16 cellular contexts compared by ENCODE assay signal in the genomic region with DNA sequence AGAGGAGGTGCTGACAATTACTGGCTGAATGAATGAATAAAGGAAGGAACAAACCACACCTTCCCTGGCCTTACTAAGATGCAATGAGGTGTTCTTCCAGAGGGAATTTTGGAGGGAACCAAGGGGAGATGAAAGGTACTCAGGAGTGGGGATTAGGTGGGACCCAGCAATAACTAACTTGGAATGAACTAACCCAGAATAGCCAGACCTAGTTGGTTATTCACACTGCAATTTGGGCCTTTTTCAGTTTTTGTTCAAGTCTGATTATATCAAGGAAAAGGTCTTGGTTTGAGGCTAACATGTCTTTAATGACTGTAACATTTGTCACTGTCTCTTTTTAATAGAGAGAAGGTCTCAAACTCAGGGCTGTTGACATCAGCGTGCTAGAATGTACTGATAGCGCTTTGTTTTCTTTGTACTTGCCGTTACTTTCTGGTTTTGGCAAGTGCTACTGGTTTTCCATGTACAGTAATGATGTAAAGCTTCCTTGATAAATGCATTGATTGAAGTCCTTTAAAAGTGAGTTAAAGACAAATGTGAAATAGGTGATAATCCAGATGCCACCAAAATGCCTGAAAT. TPM values are rescaled to one million over a fixed set of nuclear protein-coding genes. Genes with fewer than 3 reads are reported as not detected.
DNase-seq lines count a peak whose midpoint lies in the region; ATAC-seq and TF ChIP-seq lines count a peak whose summit lies in the region.
"Had no signal": no experiment of that assay in that cellular context is flagged by ENCODE, and none has a peak within 500 bp of the region (broad histone marks: within the 10 kb centered on the region; RNA-seq: fewer than 3 reads in every experiment).

No MANE protein-coding gene starts in this region.

- no TSS peak for BruUV-seq in Panc1 (replicated peaks; lab: Mats Ljungman, UMichigan)

- intact Hi-C loops in CD8-positive, alpha-beta T cell (cut with DNase I, micrococcal nuclease): loop anchor here (5.0 to 10.0 kb wide), 4 partner anchors 55 to 503 kb away; a partner anchor contains a TSS
- intact Hi-C loops in Panc1 (cut with micrococcal nuclease; ENCODE audit: unreplicated experiment): no loop called here

- ATAC-seq in CD8-positive, alpha-beta T cell: no peak
- ATAC-seq in Panc1 (no peak), HG02852 (IDR thresholded peaks at IDR 0.05; ENCODE audit: unreplicated experiment) (no peak)
- ATAC-seq: mucosa of descending colon; stimulated activated memory B cell treated with anti-CD40 and anti-IgM and Interleukin-4, amounts not matched to agents 10 μg/mL and 1 μg/mL and 100 μg/mL, for 72 hours had no signal

- H3K27me3 ChIP-seq in CD8-positive, alpha-beta T cell (ENCODE audit: insufficient read depth, low read length): peaks cover 3% of the 10 kb centered on the region
- H3K27me3 ChIP-seq in Panc1 (ENCODE audit: control insufficient read depth, insufficient read depth, low read length) (no peaks in the 10 kb centered on the region), skeletal muscle tissue (ENCODE audit: control insufficient read depth in 3 of 3, insufficient read depth in 3 of 3, low read length in 3 of 3) (peaks cover 0 to 12% (median 11%) of the 10 kb centered on the region in 3 donors)
- H3K27me3 ChIP-seq: SJSA1 had no signal

- in situ Hi-C loops in Panc1 (cut with HindIII; ENCODE audit: low pct_unique_long_range_greater_than_20kb, low sequenced_read_pairs): no loop called here

- H3K9me3 ChIP-seq in CD8-positive, alpha-beta T cell (ENCODE audit: low read length): no peaks in the 10 kb centered on the region
- H3K9me3 ChIP-seq in Panc1 (ENCODE audit: control insufficient read depth, insufficient read depth, low read depth, low read length) (no peaks in the 10 kb centered on the region), skeletal muscle tissue (ENCODE audit: control insufficient read depth in 3 of 3, low read length in 3 of 3) (no peaks in the 10 kb centered on the region)
- H3K9me3 ChIP-seq: mucosa of descending colon had no signal

- peaks cover 17% of the 10 kb centered on the region for H3K4me1 Mint-ChIP-seq in CD8-positive, alpha-beta T cell (ENCODE audit: low read depth)
- peaks cover 58% of the 10 kb centered on the region for H3K4me1 Mint-ChIP-seq in endothelial cell (ENCODE audit: unreplicated experiment)
- peaks cover 8% of the 10 kb centered on the region for H3K4me1 Mint-ChIP-seq in activated naive CD8-positive, alpha-beta T cell treated with anti-CD3 and anti-CD28 coated beads for 36 hours

- H3K27ac Mint-ChIP-seq in CD8-positive, alpha-beta T cell: peak overlapping the region; percentile 55
- peak overlapping the region; percentile 86 for H3K27ac Mint-ChIP-seq in endothelial cell (ENCODE audit: unreplicated experiment)
- no peak overlapping the region for H3K27ac Mint-ChIP-seq in activated naive CD8-positive, alpha-beta T cell treated with anti-CD3 and anti-CD28 coated beads for 36 hours
- H3K27ac Mint-ChIP-seq: activated naive CD8-positive, alpha-beta T cell; stimulated activated memory B cell treated with anti-CD40 and anti-IgM and Interleukin-4, amounts not matched to agents 10 μg/mL and 1 μg/mL and 100 μg/mL, for 72 hours had no signal

- H3K27me3 Mint-ChIP-seq in CD8-positive, alpha-beta T cell (ENCODE audit: low read depth): peaks cover 9% of the 10 kb centered on the region
- H3K27me3 Mint-ChIP-seq in endothelial cell (ENCODE audit: unreplicated experiment): peaks cover 24% of the 10 kb centered on the region
- peaks cover 26% of the 10 kb centered on the region for H3K27me3 Mint-ChIP-seq in activated naive CD8-positive, alpha-beta T cell treated with anti-CD3 and anti-CD28 coated beads for 36 hours

- CTCF ChIA-PET in CD8-positive, alpha-beta T cell (lab: Charles Lee): interaction anchor here (0.6 kb wide), 1 partner anchor 221 kb away, joined by 3 read pairs; no protein-coding TSS in a partner anchor
- CTCF ChIA-PET in Panc1 (lab: Charles Lee): no interaction called here

- no peak for TF ChIP-seq CTCF in CD8-positive, alpha-beta T cell (IDR thresholded peaks at IDR 0.05)
- TF ChIP-seq CTCF in Panc1 (IDR thresholded peaks at IDR 0.05) (no peak), endothelial cell (IDR thresholded peaks at IDR 0.05; ENCODE audit: unreplicated experiment) (no peak)

- H3K36me3 ChIP-seq in CD8-positive, alpha-beta T cell (ENCODE audit: insufficient read depth, low read length): no peaks in the 10 kb centered on the region
- H3K36me3 ChIP-seq in Panc1 (ENCODE audit: control insufficient read depth, insufficient read depth, low read length) (no peaks in the 10 kb centered on the region), skeletal muscle tissue (ENCODE audit: control insufficient read depth in 3 of 3, insufficient read depth in 3 of 3, low read length in 3 of 3) (peaks cover 0 to 2% (median 0%) of the 10 kb centered on the region in 3 donors)

- no peak overlapping the region for H3K4me3 Mint-ChIP-seq in CD8-positive, alpha-beta T cell
- peak overlapping the region; percentile 42 for H3K4me3 Mint-ChIP-seq in endothelial cell (ENCODE audit: unreplicated experiment)
- H3K4me3 Mint-ChIP-seq in activated naive CD8-positive, alpha-beta T cell treated with anti-CD3 and anti-CD28 coated beads for 36 hours: no peak overlapping the region
- H3K4me3 Mint-ChIP-seq: stimulated activated memory B cell treated with anti-CD40 and anti-IgM and Interleukin-4, amounts not matched to agents 10 μg/mL and 1 μg/mL and 100 μg/mL, for 72 hours had no signal

- no peak for DNase-seq in CD8-positive, alpha-beta T cell
- no peak for DNase-seq in Panc1 (ENCODE audit: low read depth, low spot score)
- no peak for DNase-seq in endothelial cell (ENCODE audit: low spot score)
- DNase-seq in activated naive CD8-positive, alpha-beta T cell treated with anti-CD3 and anti-CD28 coated beads for 36 hours: no peak
- no peak for DNase-seq in NK-92 (lab: John Stamatoyannopoulos, UW; ENCODE audit: unreplicated experiment)
- no peak for DNase-seq in stimulated activated CD4-positive, alpha-beta T cell treated with anti-CD3 and anti-CD28 coated beads, Interleukin-12 subunit alpha, Interleukin-12 subunit beta, amount 100 ng/mL, for 4 hours
- DNase-seq: cortex of kidney; mucosa of descending colon; NCI-H146; stimulated activated CD4-positive, alpha-beta T cell treated with anti-CD3 and anti-CD28 coated beads, Interleukin-4, amount 100 ng/mL, for 1 hour had no signal

- peaks cover 2% of the 10 kb centered on the region for H3K36me3 Mint-ChIP-seq in CD8-positive, alpha-beta T cell
- H3K36me3 Mint-ChIP-seq in endothelial cell (ENCODE audit: low read depth, unreplicated experiment): peaks cover 5% of the 10 kb centered on the region
- no peaks in the 10 kb centered on the region for H3K36me3 Mint-ChIP-seq in activated naive CD8-positive, alpha-beta T cell treated with anti-CD3 and anti-CD28 coated beads for 36 hours
- H3K36me3 Mint-ChIP-seq: activated naive CD8-positive, alpha-beta T cell; stimulated activated memory B cell treated with anti-CD40 and anti-IgM and Interleukin-4, amounts not matched to agents 10 μg/mL and 1 μg/mL and 100 μg/mL, for 72 hours had no signal

- H3K9ac ChIP-seq in skeletal muscle tissue (ENCODE audit: low read depth in 1 of 3, low read length in 3 of 3): no peak overlapping the region

- no peak overlapping the region for H3K4me3 ChIP-seq in CD8-positive, alpha-beta T cell (ENCODE audit: low read depth, low read length)
- H3K4me3 ChIP-seq in Panc1 (ENCODE audit: low read depth in 2 of 2, low read length in 2 of 2): no peak overlapping the region
- H3K4me3 ChIP-seq in skeletal muscle tissue (ENCODE audit: low read length in 3 of 3): no peak overlapping the region
- H3K4me3 ChIP-seq: mucosa of descending colon, SJSA1 had no signal

- no peaks in the 10 kb centered on the region for H3K9me3 Mint-ChIP-seq in CD8-positive, alpha-beta T cell
- H3K9me3 Mint-ChIP-seq in endothelial cell (ENCODE audit: unreplicated experiment): no peaks in the 10 kb centered on the region
- H3K9me3 Mint-ChIP-seq in activated naive CD8-positive, alpha-beta T cell treated with anti-CD3 and anti-CD28 coated beads for 36 hours: no peaks in the 10 kb centered on the region
- H3K9me3 Mint-ChIP-seq: stimulated activated memory B cell treated with anti-CD40 and anti-IgM and Interleukin-4, amounts not matched to agents 10 μg/mL and 1 μg/mL and 100 μg/mL, for 72 hours had no signal

- no peak overlapping the region for H3K27ac ChIP-seq in CD8-positive, alpha-beta T cell (ENCODE audit: low read depth, low read length)
- H3K27ac ChIP-seq in Panc1 (ENCODE audit: low read length) (peak overlapping the region; percentile 63), skeletal muscle tissue (ENCODE audit: low read depth, low read length) (peak overlapping the region; percentile 0)
- H3K27ac ChIP-seq: SJSA1, VCaP had no signal

- POLR2A ChIA-PET in CD8-positive, alpha-beta T cell (lab: Charles Lee): no interaction called here
- POLR2A ChIA-PET in Panc1 (lab: Charles Lee): no interaction called here

- H3K4me1 ChIP-seq in CD8-positive, alpha-beta T cell (ENCODE audit: insufficient read depth, low read length): peaks cover 13% of the 10 kb centered on the region
- H3K4me1 ChIP-seq in Panc1 (ENCODE audit: control insufficient read depth, insufficient read depth, low read length) (peaks cover 41% of the 10 kb centered on the region), skeletal muscle tissue (ENCODE audit: control insufficient read depth in 3 of 3, insufficient read depth in 3 of 3, low read length in 3 of 3) (peaks cover 45 to 62% (median 61%) of the 10 kb centered on the region in 3 donors)

RNA-seq across cellular contexts. Expression of a gene that starts 3.2 kb away (rescaled TPM):
- total RNA-seq in CD8-positive, alpha-beta T cell: 10 to 100 TPM; 84.7 to 96.8 TPM
- total RNA-seq in Panc1 (2021; ENCODE audit: unreplicated experiment) (248 TPM), endothelial cell (ENCODE audit: unreplicated experiment) (1,753 TPM), skeletal muscle tissue (92.4 TPM)
- 456 TPM for polyA plus RNA-seq in Panc1 (2012; ENCODE audit: insufficient read length)
- total RNA-seq in activated naive CD8-positive, alpha-beta T cell treated with anti-CD3 and anti-CD28 coated beads for 36 hours: 1 to 10 TPM; 1.5 to 1.6 TPM

Comparison
In these comparisons a context has a peak if more than half of its experiments do, and no peak if none do; other contexts are left out.
1. RNA of a gene that starts 3.2 kb away (total RNA-seq): 1,753 TPM in endothelial cell (single experiment), 248 TPM in Panc1 (single experiment), 84.7 to 96.8 TPM in CD8-positive, alpha-beta T cell and 92.4 TPM in skeletal muscle tissue (single experiment); 1.5 to 1.6 TPM in activated naive CD8-positive, alpha-beta T cell treated with anti-CD3 and anti-CD28 coated beads for 36 hours; every median in the first group is over 10 times any median in the second.